Comparison of ENCODE assay signal across 17 cellular contexts in genomic region chr15:41832875-41833274, GRCh38. TPM values are rescaled to one million over a fixed set of nuclear protein-coding genes. Genes with fewer than 3 reads are reported as not detected.
DNase-seq lines count a peak whose midpoint lies in the region; ATAC-seq and TF ChIP-seq lines count a peak whose summit lies in the region.
"Had no signal": no experiment of that assay in that cellular context is flagged by ENCODE, and none has a peak within 500 bp of the region (broad histone marks: within the 10 kb centered on the region; RNA-seq: fewer than 3 reads in every experiment).

No MANE protein-coding gene starts in this region.

- H3K79me2 ChIP-seq in mammary epithelial cell (ENCODE audit: insufficient read depth, low read length): peaks cover 42% of the 10 kb centered on the region

- H3K4me2 ChIP-seq in mammary epithelial cell (ENCODE audit: insufficient read depth, low read depth, low read length): peak overlapping the region; percentile 28
- H3K4me2 ChIP-seq: GM23338, KMS-11 had no signal

- CTCF ChIA-PET in mammary epithelial cell (lab: Charles Lee; ENCODE audit: low non-redundant PET): interaction anchor here (0.6 kb wide), 1 partner anchor 367 kb away, joined by 3 read pairs; no protein-coding TSS in a partner anchor

- no peaks in the 10 kb centered on the region for H4K20me1 ChIP-seq in mammary epithelial cell (ENCODE audit: insufficient read depth, low read length)

- in situ Hi-C loops in mammary epithelial cell (cut with MboI; ENCODE audit: low sequenced_read_pairs in 2 of 2): no loop called here

- no peak overlapping the region for H2AFZ ChIP-seq in mammary epithelial cell (ENCODE audit: low read depth, low read length)
- H2AFZ ChIP-seq: GM23338 had no signal

- dilution Hi-C loops in mammary epithelial cell (cut with HindIII; ENCODE audit: low sequenced_read_pairs): no loop called here

- no TSS peak for BruUV-seq in mammary epithelial cell (replicated peaks; lab: Mats Ljungman, UMichigan)

- H3K36me3 ChIP-seq in mammary epithelial cell (ENCODE audit: insufficient read depth, low read length) (no peaks in the 10 kb centered on the region), prostate gland (no peaks in the 10 kb centered on the region)

- intact Hi-C loops in mammary epithelial cell (cut with micrococcal nuclease) (loop anchor here (1.0 to 2.0 kb wide), 2 partner anchors 62 to 71 kb away; partner anchors contain the start of gene SPTBN5), prostate gland (cut with DNase I) (no loop called here)

- no peak overlapping the region for H3K9ac ChIP-seq in mammary epithelial cell (ENCODE audit: insufficient read depth, low read length)
- H3K9ac ChIP-seq: KMS-11 had no signal

- TF ChIP-seq POLR2A in prostate gland (IDR thresholded peaks at IDR 0.05): no peak

- DNase-seq in NCI-H2171 treated with DMSO at 0.1 percent for 48 hours (lab: John Stamatoyannopoulos, UW) (peak; percentile 56), NCI-H2171 (lab: John Stamatoyannopoulos, UW) (no peak), NCI-H2107 treated with DMSO at 0.1 percent for 48 hours (lab: John Stamatoyannopoulos, UW; ENCODE audit: unreplicated experiment) (peak; percentile 5), mammary epithelial cell (peak; percentile 96), prostate gland (ENCODE audit: low spot score) (peak; percentile 86), NCI-H1930 (lab: John Stamatoyannopoulos, UW) (no peak), HuH-7 (ENCODE audit: low spot score) (no peak)
- DNase-seq: 8988T; activated CD4-positive, alpha-beta T cell treated with anti-CD3 and anti-CD28 coated beads, Interleukin-2, amount 50 U/mL, for 4 hours; anterior cingulate cortex; effector memory CD8-positive, alpha-beta T cell; NCI-H524; small intestine had no signal

- H3K9me3 ChIP-seq in mammary epithelial cell (replicated peaks; ENCODE audit: insufficient read depth, low read length) (no peaks in the 10 kb centered on the region), prostate gland (no peaks in the 10 kb centered on the region)

- H3K27ac ChIP-seq in mammary epithelial cell (ENCODE audit: insufficient read depth, low read depth, low read length) (peak overlapping the region; percentile 53), prostate gland (peak overlapping the region; percentile 35 to 43)
- H3K27ac ChIP-seq: KMS-11 had no signal

- WGBS in mammary epithelial cell (ENCODE audit: low coverage, missing lambda C conversion rate): 24% methylated on average over 3 of the region's 3 CpGs
- 38% methylated on average over 3 of the region's 3 CpGs for WGBS in prostate gland

- H3K4me3 ChIP-seq in mammary epithelial cell (replicated peaks in 1 of 3; ENCODE audit: insufficient read depth in 1 of 3, low read depth in 2 of 3, low read length in 3 of 3): no peak overlapping the region
- H3K4me3 ChIP-seq in prostate gland: no peak overlapping the region
- H3K4me3 ChIP-seq: GM23338 had no signal

- peaks cover 58% of the 10 kb centered on the region for H3K4me1 ChIP-seq in mammary epithelial cell (ENCODE audit: insufficient read depth, low read length)
- H3K4me1 ChIP-seq in prostate gland (replicated peaks): peaks cover 9% of the 10 kb centered on the region

- no peak for ATAC-seq in HG03432 (IDR thresholded peaks at IDR 0.05; ENCODE audit: unreplicated experiment)
- ATAC-seq: effector memory CD8-positive, alpha-beta T cell; GM23338; SK-N-SH treated with all-trans-retinoic acid at 6 μM for 48 hours had no signal

- no peaks in the 10 kb centered on the region for H3K27me3 ChIP-seq in mammary epithelial cell (ENCODE audit: insufficient read depth, low read length)
- no peaks in the 10 kb centered on the region for H3K27me3 ChIP-seq in prostate gland (replicated peaks; ENCODE audit: insufficient read depth)

- TF ChIP-seq CTCF in mammary epithelial cell (conservative IDR thresholded peaks at IDR 0.05 in 1 of 2, IDR thresholded peaks at IDR 0.05 in 1 of 2; ENCODE audit: extremely low read depth in 1 of 2, insufficient read depth in 1 of 2, low read depth in 1 of 2, low read length in 2 of 2) (no peak), prostate gland (IDR thresholded peaks at IDR 0.05) (no peak)

RNA-seq across cellular contexts. Expression of gene JMJD7, which starts 5.0 kb away (rescaled TPM):
- 10 to 100 TPM in 1 of 2 donors, 1 to 10 TPM in 1; 5.8 to 22.3 TPM for total RNA-seq in mammary epithelial cell
- 21.5 TPM for polyA plus RNA-seq in mammary epithelial cell
- 6.9 TPM for polyA minus RNA-seq in mammary epithelial cell
- 10 to 100 TPM; 20.7 to 56.6 TPM for total RNA-seq in prostate gland

RNA-seq across cellular contexts. Expression of gene PLA2G4B, which starts 5.8 kb away (rescaled TPM):
- total RNA-seq in mammary epithelial cell (10 to 100 TPM in 1 of 2 donors, 1 to 10 TPM in 1; 1.5 to 11.2 TPM), prostate gland (1 to 10 TPM; 1.5 to 7.6 TPM)
- polyA plus RNA-seq in mammary epithelial cell: 3.8 TPM
- polyA minus RNA-seq in mammary epithelial cell: 2.0 TPM

RNA-seq across cellular contexts. Expression of gene MAPKBP1, which starts 58.6 kb away (rescaled TPM):
- total RNA-seq in mammary epithelial cell: 100 to 1,000 TPM in 1 of 2 donors, 10 to 100 TPM in 1; 41.3 to 109 TPM
- 13.2 TPM for polyA plus RNA-seq in mammary epithelial cell
- polyA minus RNA-seq in mammary epithelial cell: 128 TPM
- total RNA-seq in prostate gland: 10 to 100 TPM; 17.4 to 62.8 TPM

Comparison
In these comparisons a context has a peak if more than half of its experiments do, and no peak if none do; other contexts are left out.
1. DNase-seq: peak in NCI-H2171 treated with DMSO at 0.1 percent for 48 hours (single experiment), NCI-H2107 treated with DMSO at 0.1 percent for 48 hours (single experiment), mammary epithelial cell (single experiment) and prostate gland (single experiment); none in NCI-H2171 (single experiment), NCI-H1930 (0 of 2) and HuH-7 (single experiment).